Comparison of ENCODE assay signal across 6 cellular contexts in the genomic region with DNA sequence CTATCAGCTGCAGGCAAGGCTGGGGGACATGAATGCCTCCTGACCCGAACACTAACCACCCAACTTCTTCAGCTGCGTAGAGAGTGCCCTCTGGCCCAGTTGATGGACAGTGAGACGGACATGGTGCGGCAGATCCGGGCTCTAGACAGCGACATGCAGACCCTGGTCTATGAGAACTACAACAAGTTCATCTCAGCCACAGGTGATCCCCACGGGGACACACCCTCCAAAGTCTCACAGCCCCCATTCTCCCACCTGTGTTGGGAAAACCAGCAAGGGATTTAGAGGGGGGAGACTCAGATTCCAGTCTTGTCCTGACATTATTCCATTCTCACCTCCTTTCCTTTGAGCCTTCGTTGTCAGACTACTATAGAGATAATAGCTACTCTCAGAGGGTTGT. TPM values are rescaled to one million over a fixed set of nuclear protein-coding genes. Genes with fewer than 3 reads are reported as not detected.
A peak's percentile ranks its signal among the peaks of the same experiment; 100 is the strongest.
DNase-seq lines count a peak whose midpoint lies in the region; ATAC-seq and TF ChIP-seq lines count a peak whose summit lies in the region.

No MANE protein-coding gene starts in this region.

- H3K36me3 Mint-ChIP-seq in CD14-positive monocyte = peaks cover 10 to 14% of the 10 kb centered on the region in 2 donors
- peaks cover 5% of the 10 kb centered on the region for H3K36me3 Mint-ChIP-seq in activated T-helper 1 cell treated with anti-CD3 and anti-CD28 coated beads, Interleukin-12 subunit alpha, Interleukin-12 subunit beta, Interleukin-2, Interleukin-4 antibody, amounts not matched to agents 30 ng/mL and 10 ng/mL and 1 ng/mL, durations not matched to agents 14 hours and 24 hours and 36 hours (ENCODE audit: low read depth)

- H3K9me3 Mint-ChIP-seq in CD14-positive monocyte = peaks cover 0 to 2% (median 0%) of the 10 kb centered on the region in 7 donors
- H3K9me3 Mint-ChIP-seq in activated T-helper 1 cell treated with anti-CD3 and anti-CD28 coated beads, Interleukin-12 subunit alpha, Interleukin-12 subunit beta, Interleukin-2, Interleukin-4 antibody, amounts not matched to agents 30 ng/mL and 10 ng/mL and 1 ng/mL, durations not matched to agents 14 hours and 24 hours and 36 hours = no peaks in the 10 kb centered on the region

- no peak for ATAC-seq in HG02571 (IDR thresholded peaks at IDR 0.05; ENCODE audit: unreplicated experiment)

- intact Hi-C loops in CD14-positive monocyte (cut with micrococcal nuclease) = loop anchor here in 1 of 2 donors (1.0 kb wide), 1 partner anchor 13 kb away; the partner anchor contains the start of genes CDCA5 and ZFPL1
- intact Hi-C loops in activated T-helper 1 cell treated with anti-CD3 and anti-CD28 coated beads, Interleukin-12 subunit alpha, Interleukin-12 subunit beta, Interleukin-2, Interleukin-4 antibody, amounts not matched to agents 30 ng/mL and 10 ng/mL and 1 ng/mL, durations not matched to agents 14 hours and 24 hours and 36 hours (cut with micrococcal nuclease) = loop anchor here (1.0 kb wide), 9 partner anchors 13 to 180 kb away; partner anchors contain the start of genes ARL2, ATG2A, CDCA5 and FAU

- peaks cover 15% of the 10 kb centered on the region for H3K4me1 Mint-ChIP-seq in CD14-positive monocyte
- H3K4me1 Mint-ChIP-seq in activated T-helper 1 cell treated with anti-CD3 and anti-CD28 coated beads, Interleukin-12 subunit alpha, Interleukin-12 subunit beta, Interleukin-2, Interleukin-4 antibody, amounts not matched to agents 30 ng/mL and 10 ng/mL and 1 ng/mL, durations not matched to agents 14 hours and 24 hours and 36 hours (ENCODE audit: low read depth) = peaks cover 11% of the 10 kb centered on the region

- DNase-seq in CD14-positive monocyte (ENCODE audit: low spot score) (no peak), medulla oblongata (ENCODE audit: extremely low spot score) (peak; percentile 20), cerebellar nuclear complex (lab: John Stamatoyannopoulos, UW) (no peak), cerebellar cortex (ENCODE audit: low spot score) (no peak)
- DNase-seq in activated T-helper 1 cell treated with anti-CD3 and anti-CD28 coated beads, Interleukin-12 subunit alpha, Interleukin-12 subunit beta, Interleukin-2, Interleukin-4 antibody, amounts not matched to agents 30 ng/mL and 10 ng/mL and 1 ng/mL, durations not matched to agents 14 hours and 24 hours and 36 hours (ENCODE audit: low spot score) = no peak

- no peak for TF ChIP-seq CTCF in CD14-positive monocyte (IDR thresholded peaks at IDR 0.05)

- peak overlapping the region in 6 of 7 donors; percentile 46 to 98 (median 88) for H3K27ac Mint-ChIP-seq in CD14-positive monocyte
- H3K27ac Mint-ChIP-seq in activated T-helper 1 cell treated with anti-CD3 and anti-CD28 coated beads, Interleukin-12 subunit alpha, Interleukin-12 subunit beta, Interleukin-2, Interleukin-4 antibody, amounts not matched to agents 30 ng/mL and 10 ng/mL and 1 ng/mL, durations not matched to agents 14 hours and 24 hours and 36 hours = no peak overlapping the region

- H3K4me3 Mint-ChIP-seq in CD14-positive monocyte = peak overlapping the region; percentile 15 to 94
- H3K4me3 Mint-ChIP-seq in activated T-helper 1 cell treated with anti-CD3 and anti-CD28 coated beads, Interleukin-12 subunit alpha, Interleukin-12 subunit beta, Interleukin-2, Interleukin-4 antibody, amounts not matched to agents 30 ng/mL and 10 ng/mL and 1 ng/mL, durations not matched to agents 14 hours and 24 hours and 36 hours = peak overlapping the region; percentile 91

- peaks cover 0 to 3% (median 0%) of the 10 kb centered on the region in 3 donors for H3K27me3 Mint-ChIP-seq in CD14-positive monocyte (ENCODE audit: low read depth in 3 of 3)
- H3K27me3 Mint-ChIP-seq in activated T-helper 1 cell treated with anti-CD3 and anti-CD28 coated beads, Interleukin-12 subunit alpha, Interleukin-12 subunit beta, Interleukin-2, Interleukin-4 antibody, amounts not matched to agents 30 ng/mL and 10 ng/mL and 1 ng/mL, durations not matched to agents 14 hours and 24 hours and 36 hours (ENCODE audit: insufficient read depth) = no peaks in the 10 kb centered on the region

RNA-seq across cellular contexts. Expression of gene VPS51, which starts 0.9 kb away (rescaled TPM):
- polyA plus RNA-seq in CD14-positive monocyte = 10 to 100 TPM; 37.2 to 39.4 TPM
- total RNA-seq in activated T-helper 1 cell treated with anti-CD3 and anti-CD28 coated beads, Interleukin-12 subunit alpha, Interleukin-12 subunit beta, Interleukin-2, Interleukin-4 antibody, amounts not matched to agents 30 ng/mL and 10 ng/mL and 1 ng/mL, durations not matched to agents 14 hours and 24 hours and 36 hours = 137 and 139 TPM in 2 replicates

RNA-seq across cellular contexts. Expression of gene ZFPL1, which starts 12.9 kb away (rescaled TPM):
- polyA plus RNA-seq in CD14-positive monocyte = 10 to 100 TPM; 25.1 to 27.2 TPM
- 31.9 and 34.5 TPM in 2 replicates for total RNA-seq in activated T-helper 1 cell treated with anti-CD3 and anti-CD28 coated beads, Interleukin-12 subunit alpha, Interleukin-12 subunit beta, Interleukin-2, Interleukin-4 antibody, amounts not matched to agents 30 ng/mL and 10 ng/mL and 1 ng/mL, durations not matched to agents 14 hours and 24 hours and 36 hours

RNA-seq across cellular contexts. Expression of gene CDCA5, which starts 13.1 kb away (rescaled TPM):
- polyA plus RNA-seq in CD14-positive monocyte = under 1 TPM in 1 of 2 donors, not detected in 1; 0.28 TPM
- total RNA-seq in activated T-helper 1 cell treated with anti-CD3 and anti-CD28 coated beads, Interleukin-12 subunit alpha, Interleukin-12 subunit beta, Interleukin-2, Interleukin-4 antibody, amounts not matched to agents 30 ng/mL and 10 ng/mL and 1 ng/mL, durations not matched to agents 14 hours and 24 hours and 36 hours = 91.8 and 92.5 TPM in 2 replicates

RNA-seq across cellular contexts. Expression of gene TM7SF2, which starts 14.7 kb away (rescaled TPM):
- polyA plus RNA-seq in CD14-positive monocyte = 1 to 10 TPM; 1.8 TPM
- 32.2 and 32.8 TPM in 2 replicates for total RNA-seq in activated T-helper 1 cell treated with anti-CD3 and anti-CD28 coated beads, Interleukin-12 subunit alpha, Interleukin-12 subunit beta, Interleukin-2, Interleukin-4 antibody, amounts not matched to agents 30 ng/mL and 10 ng/mL and 1 ng/mL, durations not matched to agents 14 hours and 24 hours and 36 hours

RNA-seq across cellular contexts. Expression of gene ZNHIT2, which starts 20.6 kb away (rescaled TPM):
- 1 to 10 TPM; 5.8 to 9.4 TPM for polyA plus RNA-seq in CD14-positive monocyte
- 20.8 and 22.1 TPM in 2 replicates for total RNA-seq in activated T-helper 1 cell treated with anti-CD3 and anti-CD28 coated beads, Interleukin-12 subunit alpha, Interleukin-12 subunit beta, Interleukin-2, Interleukin-4 antibody, amounts not matched to agents 30 ng/mL and 10 ng/mL and 1 ng/mL, durations not matched to agents 14 hours and 24 hours and 36 hours
